ENCODE assay signal across 29 cellular contexts in the genomic region with DNA sequence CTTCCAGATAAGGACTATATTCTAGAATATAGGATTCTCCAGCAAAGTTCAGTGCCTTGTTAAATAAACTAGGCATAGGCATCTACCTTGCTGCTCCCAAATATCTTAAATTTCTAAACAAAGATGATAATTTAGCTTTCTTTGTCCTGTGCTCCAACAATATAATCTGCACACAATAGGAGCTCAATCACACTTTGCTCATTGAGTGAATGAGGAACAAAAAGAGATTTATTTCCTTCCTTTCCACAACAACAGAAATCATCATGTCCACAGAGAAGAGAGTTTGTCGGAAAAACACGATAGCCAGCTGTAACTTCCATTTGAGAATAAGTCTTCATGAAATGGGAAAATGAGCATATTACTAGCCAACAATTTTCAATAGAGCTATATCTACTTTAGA.
"Had no signal": no experiment of that assay in that cellular context is flagged by ENCODE, and none has a peak within 500 bp of the region (broad histone marks: within the 10 kb centered on the region; RNA-seq: fewer than 3 reads in every experiment).

No MANE protein-coding gene starts in this region.

- H3K4me1 ChIP-seq: testis had no signal

- FAIRE-seq: colon, small intestine, TTC549 had no signal

- H3K4me1 Mint-ChIP-seq: stimulated activated naive CD8-positive, alpha-beta T cell treated with anti-CD3 and anti-CD28 coated beads, Interleukin-15, amount 100 ng/mL, for 72 hours had no signal

- H3K27ac ChIP-seq: brain microvascular endothelial cell, sigmoid colon, testis, transverse colon, VCaP had no signal

- H3K4me3 Mint-ChIP-seq: activated naive CD8-positive, alpha-beta T cell; activated T-cell treated with anti-CD3 and anti-CD28 coated beads, Interleukin-2, amount 50 U/mL, for 72 hours; natural killer cell treated with Interleukin-12 subunit alpha and Interleukin-12 subunit beta and Interleukin-15 and Interleukin-18, amount 100 ng/mL, for 72 hours; stimulated activated memory B cell treated with anti-CD40 and anti-IgM and Interleukin-4, amounts not matched to agents 10 μg/mL and 1 μg/mL and 100 μg/mL, for 72 hours; stimulated activated naive CD8-positive, alpha-beta T cell treated with anti-CD3 and anti-CD28 coated beads, Interleukin-15, amount 100 ng/mL, for 72 hours had no signal

- H3K27ac Mint-ChIP-seq: activated naive CD8-positive, alpha-beta T cell; activated T-cell treated with anti-CD3 and anti-CD28 coated beads, Interleukin-2, amount 50 U/mL, for 72 hours; natural killer cell treated with Interleukin-12 subunit alpha and Interleukin-12 subunit beta and Interleukin-15 and Interleukin-18, amount 100 ng/mL, for 72 hours; progenitor cell of endocrine pancreas; stimulated activated memory B cell treated with anti-CD40 and anti-IgM and Interleukin-4, amounts not matched to agents 10 μg/mL and 1 μg/mL and 100 μg/mL, for 72 hours; stimulated activated naive CD8-positive, alpha-beta T cell treated with anti-CD3 and anti-CD28 coated beads, Interleukin-15, amount 100 ng/mL, for 72 hours had no signal

- DNase-seq: activated CD4-positive, alpha-beta T cell treated with anti-CD3 and anti-CD28 coated beads for 4 hours; activated CD4-positive, alpha-beta T cell treated with anti-CD3 and anti-CD28 coated beads, Interleukin-2, amount 50 U/mL, for 4 hours; activated naive CD4-positive, alpha-beta T cell treated with Interleukin-2 at 50 U/mL for 16 hours; activated T-cell treated with anti-CD3 and anti-CD28 coated beads for 4 hours; activated T-cell treated with anti-CD3 and anti-CD28 coated beads, Interleukin-2, amount 50 U/mL, for 72 hours; brain microvascular endothelial cell; central memory CD4-positive, alpha-beta T cell; effector memory CD4-positive, alpha-beta T cell; head of caudate nucleus; mucosa of descending colon; retina; sigmoid colon; small intestine; stimulated activated CD4-positive, alpha-beta T cell treated with anti-CD3 and anti-CD28 coated beads, Interleukin-4, amount 100 ng/mL, for 4 hours; stimulated activated CD8-positive, alpha-beta memory T cell treated with anti-CD3 and anti-CD28 coated beads, Interleukin-4, amount 100 ng/mL, for 48 hours; stimulated activated naive CD8-positive, alpha-beta T cell treated with anti-CD3 and anti-CD28 coated beads, Interleukin-15, amount 100 ng/mL, for 72 hours; T-helper 9 cell; testis; transverse colon had no signal

- H3K36me3 ChIP-seq: ascending aorta, brain microvascular endothelial cell, sigmoid colon, transverse colon had no signal

- H3K27me3 Mint-ChIP-seq: stimulated activated memory B cell treated with anti-CD40 and anti-IgM and Interleukin-4, amounts not matched to agents 10 μg/mL and 1 μg/mL and 100 μg/mL, for 72 hours; stimulated activated naive CD8-positive, alpha-beta T cell treated with anti-CD3 and anti-CD28 coated beads, Interleukin-15, amount 100 ng/mL, for 72 hours had no signal

- H3K9me3 Mint-ChIP-seq: activated T-cell treated with anti-CD3 and anti-CD28 coated beads, Interleukin-2, amount 50 U/mL, for 72 hours; natural killer cell treated with Interleukin-12 subunit alpha and Interleukin-12 subunit beta and Interleukin-15 and Interleukin-18, amount 100 ng/mL, for 72 hours; stimulated activated memory B cell treated with anti-CD40 and anti-IgM and Interleukin-4, amounts not matched to agents 10 μg/mL and 1 μg/mL and 100 μg/mL, for 72 hours; stimulated activated naive CD8-positive, alpha-beta T cell treated with anti-CD3 and anti-CD28 coated beads, Interleukin-15, amount 100 ng/mL, for 72 hours had no signal

- ATAC-seq: activated T-cell treated with anti-CD3 and anti-CD28 coated beads, Interleukin-2, amount 50 U/mL, for 72 hours; left lobe of liver; mucosa of descending colon; natural killer cell treated with Interleukin-12 subunit alpha and Interleukin-12 subunit beta and Interleukin-15 and Interleukin-18, amount 100 ng/mL, for 72 hours; stimulated activated memory B cell treated with anti-CD40 and anti-IgM and Interleukin-4, amounts not matched to agents 10 μg/mL and 1 μg/mL and 100 μg/mL, for 72 hours; stimulated activated naive CD8-positive, alpha-beta T cell treated with anti-CD3 and anti-CD28 coated beads, Interleukin-15, amount 100 ng/mL, for 72 hours had no signal

- H3K36me3 Mint-ChIP-seq: activated naive CD8-positive, alpha-beta T cell; natural killer cell treated with Interleukin-12 subunit alpha and Interleukin-12 subunit beta and Interleukin-15 and Interleukin-18, amount 100 ng/mL, for 72 hours; stimulated activated memory B cell treated with anti-CD40 and anti-IgM and Interleukin-4, amounts not matched to agents 10 μg/mL and 1 μg/mL and 100 μg/mL, for 72 hours had no signal

- H3K4me3 ChIP-seq: ascending aorta, lung, mucosa of descending colon, sigmoid colon, testis, transverse colon had no signal

- H3K9me3 ChIP-seq: ascending aorta, mucosa of descending colon, sigmoid colon, testis, transverse colon had no signal

- H3K27me3 ChIP-seq: ascending aorta, brain microvascular endothelial cell, sigmoid colon, testis, transverse colon had no signal
